23 cellular contexts compared by ENCODE assay signal in genomic region chr3:39021029-39021428, GRCh38. TPM values are rescaled to one million over a fixed set of nuclear protein-coding genes. Genes with fewer than 3 reads are reported as not detected.
DNase-seq lines count a peak whose midpoint lies in the region; ATAC-seq, FAIRE-seq and TF ChIP-seq lines count a peak whose summit lies in the region.
"Had no signal": no experiment of that assay in that cellular context is flagged by ENCODE, and none has a peak within 500 bp of the region (broad histone marks: within the 10 kb centered on the region; RNA-seq: fewer than 3 reads in every experiment).

No MANE protein-coding gene starts in this region.

- H3K27me3 Mint-ChIP-seq in progenitor cell of endocrine pancreas, result no peaks in the 10 kb centered on the region

- DNase-seq in renal cortical epithelial cell (ENCODE audit: low read depth) (peak; percentile 4), upper lobe of right lung (no peak), GM12891 (ENCODE audit: insufficient read length, low spot score) (no peak), progenitor cell of endocrine pancreas (ENCODE audit: low spot score, unreplicated experiment) (no peak)
- DNase-seq: activated CD4-positive, alpha-beta T cell treated with anti-CD3 and anti-CD28 coated beads, Interleukin-2, amount 50 U/mL, for 4 hours; activated T-cell treated with anti-CD3 and anti-CD28 coated beads, Interleukin-2, amount 50 U/mL, for 1 hour; body of pancreas; colonic mucosa; foreskin keratinocyte; left colon; midbrain; NCI-H526 treated with DMSO at 0.1 percent for 48 hours; retina had no signal

- H3K9me3 Mint-ChIP-seq in progenitor cell of endocrine pancreas (ENCODE audit: low read depth), result no peaks in the 10 kb centered on the region
- H3K9me3 Mint-ChIP-seq: activated naive CD4-positive, alpha-beta T cell treated with anti-CD3 and anti-CD28 coated beads, Interleukin-2, amount 50 U/mL, for 72 hours; neural progenitor cell had no signal

- TF ChIP-seq POLR2A in GM12891 (IDR thresholded peaks at IDR 0.05; ENCODE audit: low read depth, low read length), result no peak

- TF ChIP-seq CTCF in upper lobe of right lung (IDR thresholded peaks at IDR 0.05) (no peak), progenitor cell of endocrine pancreas (IDR thresholded peaks at IDR 0.05; ENCODE audit: unreplicated experiment) (no peak)

- no peaks in the 10 kb centered on the region for H3K27me3 ChIP-seq in upper lobe of right lung
- H3K27me3 ChIP-seq: BLaER1, body of pancreas, colonic mucosa, neural progenitor cell had no signal

- no peaks in the 10 kb centered on the region for H3K36me3 ChIP-seq in upper lobe of right lung
- H3K36me3 ChIP-seq: BLaER1, colonic mucosa, neural progenitor cell had no signal

- no peak overlapping the region for H3K4me3 ChIP-seq in upper lobe of right lung
- H3K4me3 ChIP-seq: BLaER1, body of pancreas, colonic mucosa, neural progenitor cell had no signal

- FAIRE-seq in GM12891 (lab: Jason Lieb, UNC), result no peak
- FAIRE-seq: G401.6, H1 had no signal

- H3K27ac Mint-ChIP-seq in progenitor cell of endocrine pancreas, result no peak overlapping the region
- H3K27ac Mint-ChIP-seq: neural progenitor cell had no signal

- H3K27ac ChIP-seq in upper lobe of right lung, result no peak overlapping the region
- H3K27ac ChIP-seq: BLaER1, body of pancreas, colonic mucosa, foreskin keratinocyte, KMS-11, neural progenitor cell had no signal

- peaks cover 5% of the 10 kb centered on the region for H3K4me1 Mint-ChIP-seq in progenitor cell of endocrine pancreas (ENCODE audit: low read depth)
- H3K4me1 Mint-ChIP-seq: neural progenitor cell had no signal

- H3K9me3 ChIP-seq in upper lobe of right lung, result no peaks in the 10 kb centered on the region
- H3K9me3 ChIP-seq: BLaER1, body of pancreas, colonic mucosa had no signal

- H3K4me1 ChIP-seq in upper lobe of right lung, result no peaks in the 10 kb centered on the region
- H3K4me1 ChIP-seq: BLaER1, body of pancreas, colonic mucosa, foreskin keratinocyte, neural progenitor cell had no signal

- H3K36me3 Mint-ChIP-seq in progenitor cell of endocrine pancreas (ENCODE audit: insufficient read depth), result no peaks in the 10 kb centered on the region
- H3K36me3 Mint-ChIP-seq: activated naive CD4-positive, alpha-beta T cell treated with anti-CD3 and anti-CD28 coated beads, Interleukin-2, amount 50 U/mL, for 72 hours; neural progenitor cell had no signal

- ATAC-seq in GM18870 (IDR thresholded peaks at IDR 0.05; ENCODE audit: unreplicated experiment) (peak; percentile 69), HG02588 (IDR thresholded peaks at IDR 0.05; ENCODE audit: unreplicated experiment) (peak; percentile 49), HG03432 (IDR thresholded peaks at IDR 0.05; ENCODE audit: unreplicated experiment) (peak; percentile 72), upper lobe of right lung (no peak)
- ATAC-seq: activated naive CD4-positive, alpha-beta T cell treated with anti-CD3 and anti-CD28 coated beads, Interleukin-2, amount 50 U/mL, for 72 hours; body of pancreas; left colon; Right ventricle myocardium inferior had no signal

- H3K4me3 Mint-ChIP-seq in progenitor cell of endocrine pancreas (ENCODE audit: low read depth), result no peak overlapping the region
- H3K4me3 Mint-ChIP-seq: neural progenitor cell had no signal

- intact Hi-C loops in upper lobe of right lung (cut with DNase I), result no loop called here

TF ChIP-seq in GM12891, 5 proteins besides CTCF, POLR2A, EP300 and RAD21:
- TF ChIP-seq TAF1 (IDR thresholded peaks at IDR 0.05; ENCODE audit: low read depth, low read length) (no peak), SPI1 (IDR thresholded peaks at IDR 0.05; ENCODE audit: low read depth, low read length) (no peak), POU2F2 (IDR thresholded peaks at IDR 0.05; ENCODE audit: low read depth, low read length) (no peak), POLR2AphosphoS5 (IDR thresholded peaks at IDR 0.05; ENCODE audit: low read depth, low read length) (no peak), PAX5 (IDR thresholded peaks at IDR 0.05; ENCODE audit: insufficient read depth, low read length, severe bottlenecking) (no peak)

RNA-seq across cellular contexts. Expression of gene SCN11A, which starts 30.7 kb away (rescaled TPM):
- total RNA-seq in renal cortical epithelial cell (under 0.01 and 0.15 TPM in 2 replicates), upper lobe of right lung (0.14 TPM), progenitor cell of endocrine pancreas (1.5 and 1.6 TPM in 2 replicates)
- 0.04 TPM for polyA plus RNA-seq in GM12891 (2012; ENCODE audit: low read depth, missing spikeins)
- total RNA-seq: foreskin keratinocyte had no signal
- polyA plus RNA-seq: foreskin keratinocyte had no signal

RNA-seq across cellular contexts. Expression of gene WDR48, which starts 30.8 kb away (rescaled TPM):
- total RNA-seq in renal cortical epithelial cell (35.4 and 71.4 TPM in 2 replicates), upper lobe of right lung (36.7 TPM), progenitor cell of endocrine pancreas (69.7 and 78.3 TPM in 2 replicates)
- polyA plus RNA-seq in GM12891 (2012; ENCODE audit: low read depth, missing spikeins), result 16.7 TPM
